ENCODE assay signal across 9 cellular contexts in the genomic region with DNA sequence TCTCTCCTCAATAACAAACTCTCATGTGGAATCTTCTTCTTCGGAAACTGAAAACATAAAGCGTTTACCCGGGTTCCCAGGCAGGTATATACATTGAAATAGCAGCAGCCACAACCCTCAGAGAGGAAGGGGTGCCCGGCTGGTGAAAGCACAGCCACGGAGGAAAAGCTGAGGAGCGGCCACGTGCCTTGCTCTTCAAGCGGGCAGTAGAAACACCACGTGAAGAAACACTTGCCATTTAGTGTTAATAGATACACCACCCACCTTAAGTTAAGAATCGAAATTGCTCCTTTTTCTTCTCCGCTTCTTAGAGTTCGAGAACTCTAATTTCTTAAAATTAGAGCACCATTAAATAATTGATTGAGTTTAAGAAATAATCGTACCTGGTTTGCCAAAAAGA. TPM values are rescaled to one million over a fixed set of nuclear protein-coding genes. Genes with fewer than 3 reads are reported as not detected.
DNase-seq lines count a peak whose midpoint lies in the region; ATAC-seq and TF ChIP-seq lines count a peak whose summit lies in the region.
"Had no signal": no experiment of that assay in that cellular context is flagged by ENCODE, and none has a peak within 500 bp of the region (broad histone marks: within the 10 kb centered on the region; RNA-seq: fewer than 3 reads in every experiment).

No MANE protein-coding gene starts in this region.

- H3K27ac ChIP-seq in CD4-positive, alpha-beta T cell (ENCODE audit: low read depth, low read length): no peak overlapping the region
- H3K27ac ChIP-seq in iPS DF 6.9 (ENCODE audit: low read length): no peak overlapping the region

- intact Hi-C loops in CD4-positive, alpha-beta T cell (cut with DNase I, micrococcal nuclease): no loop called here

- H3K27ac Mint-ChIP-seq in CD4-positive, alpha-beta T cell: no peak overlapping the region
- no peak overlapping the region for H3K27ac Mint-ChIP-seq in T-helper 17 cell

- no peaks in the 10 kb centered on the region for H3K9me3 ChIP-seq in CD4-positive, alpha-beta T cell (ENCODE audit: control insufficient read depth, low read length)
- H3K9me3 ChIP-seq in T-helper 17 cell (ENCODE audit: control insufficient read depth, low read length, poor library complexity, severe bottlenecking) (no peaks in the 10 kb centered on the region), iPS DF 6.9 (ENCODE audit: control insufficient read depth, insufficient read depth, low read length) (no peaks in the 10 kb centered on the region)

- DNase-seq in CD4-positive, alpha-beta T cell: no peak
- DNase-seq in T-helper 17 cell (no peak), iPS DF 6.9 (ENCODE audit: low read depth, low spot score) (no peak), retina (peak; percentile 67), dermis blood vessel endothelial cell (no peak), NCI-H1105 (lab: John Stamatoyannopoulos, UW) (no peak)
- no peak for DNase-seq in stimulated activated CD4-positive, alpha-beta T cell treated with anti-CD3 and anti-CD28 coated beads, Interleukin-1b, Interleukin-23, amount 100 ng/mL, for 48 hours

- CTCF ChIA-PET in CD4-positive, alpha-beta T cell (lab: Charles Lee): no interaction called here

- no peak for TF ChIP-seq CTCF in CD4-positive, alpha-beta T cell (IDR thresholded peaks at IDR 0.05)

- H3K27me3 ChIP-seq in CD4-positive, alpha-beta T cell (ENCODE audit: control insufficient read depth, insufficient read depth, low read length): peaks cover 46% of the 10 kb centered on the region
- H3K27me3 ChIP-seq in iPS DF 6.9 (ENCODE audit: control insufficient read depth, insufficient read depth, low read length): no peaks in the 10 kb centered on the region

- no CpG with 5 or more reads among the region's 13 CpGs for WGBS in iPS DF 6.9 (ENCODE audit: insufficient coverage, insufficient read length)

- peak overlapping the region; percentile 35; the same call in 1 of the 2 replicates for H3K4me3 ChIP-seq in iPS DF 6.9 (ENCODE audit: low read length)

- peaks cover 81% of the 10 kb centered on the region for H3K27me3 Mint-ChIP-seq in CD4-positive, alpha-beta T cell
- H3K27me3 Mint-ChIP-seq in T-helper 17 cell: peaks cover 77% of the 10 kb centered on the region

- H3K36me3 Mint-ChIP-seq in CD4-positive, alpha-beta T cell (ENCODE audit: low read depth): no peaks in the 10 kb centered on the region
- peaks cover 4% of the 10 kb centered on the region for H3K36me3 Mint-ChIP-seq in T-helper 17 cell (ENCODE audit: low read depth)

- H3K36me3 ChIP-seq in iPS DF 6.9 (ENCODE audit: control insufficient read depth, insufficient read depth, low read length): peaks cover 3% of the 10 kb centered on the region; the same call in 1 of the 2 replicates

- H3K4me1 Mint-ChIP-seq in CD4-positive, alpha-beta T cell (ENCODE audit: low read depth): peaks cover 21% of the 10 kb centered on the region
- H3K4me1 Mint-ChIP-seq in T-helper 17 cell: peaks cover 9% of the 10 kb centered on the region

- no peak for ATAC-seq in CD4-positive, alpha-beta T cell (ENCODE audit: poor library complexity)
- no peak for ATAC-seq in T-helper 17 cell
- ATAC-seq in HG02588 (IDR thresholded peaks at IDR 0.05; ENCODE audit: unreplicated experiment): no peak

- POLR2A ChIA-PET in CD4-positive, alpha-beta T cell (lab: Charles Lee): no interaction called here

- H3K4me1 ChIP-seq in iPS DF 6.9 (ENCODE audit: control insufficient read depth, insufficient read depth, low read length): peaks cover 11% of the 10 kb centered on the region

- peak overlapping the region; percentile 2 for H3K4me3 Mint-ChIP-seq in CD4-positive, alpha-beta T cell
- H3K4me3 Mint-ChIP-seq in T-helper 17 cell: peak overlapping the region; percentile 75

- no peaks in the 10 kb centered on the region for H3K9me3 Mint-ChIP-seq in CD4-positive, alpha-beta T cell

RNA-seq across cellular contexts. Expression of a gene that starts 0.3 kb away (rescaled TPM):
- total RNA-seq in CD4-positive, alpha-beta T cell: not detected
- not detected for total RNA-seq in T-helper 17 cell
- total RNA-seq in dermis blood vessel endothelial cell: 0.79 and 2.0 TPM in 2 replicates
- total RNA-seq: T-helper 1 cell treated with Interleukin-12 subunit alpha and Interleukin-12 subunit beta and Interleukin-4 antibody, amounts not matched to agents 30 ng/mL and 1 ng/mL, for 36 hours had no signal
